In genomic region chr13:50365300-50365682, GRCh38 we compare ENCODE assay signal across 9 cellular contexts.
DNase-seq lines count a peak whose midpoint lies in the region; ATAC-seq and TF ChIP-seq lines count a peak whose summit lies in the region.
"Had no signal": no experiment of that assay in that cellular context is flagged by ENCODE, and none has a peak within 500 bp of the region (broad histone marks: within the 10 kb centered on the region; RNA-seq: fewer than 3 reads in every experiment).

No MANE protein-coding gene starts in this region.

- in situ Hi-C loops in GM23248 (cut with MboI) = no loop called here

- DNase-seq in CD4-positive, alpha-beta T cell = peak in 2 of 10 experiments; percentile 8 to 10
- peak; percentile 16 for DNase-seq in GM23248
- peak; percentile 5 for DNase-seq in activated CD4-positive, alpha-beta T cell treated with anti-CD3 and anti-CD28 coated beads, Interleukin-2, amount 50 U/mL, for 1 hour
- no peak for DNase-seq in left lung
- DNase-seq in NCI-H2081 treated with DMSO at 0.1 percent for 48 hours (lab: John Stamatoyannopoulos, UW) = no peak
- no peak for DNase-seq in foreskin keratinocyte
- DNase-seq in T-helper 9 cell = no peak
- DNase-seq in NCI-H146 treated with DMSO at 0.1 percent for 48 hours (lab: John Stamatoyannopoulos, UW; ENCODE audit: unreplicated experiment) = no peak
- DNase-seq: erythroblast had no signal

- no peak overlapping the region for H3K4me2 ChIP-seq in GM23248 (ENCODE audit: unreplicated experiment)

- H3K27me3 ChIP-seq in CD4-positive, alpha-beta T cell (ENCODE audit: control insufficient read depth, insufficient read depth, low read length) = no peaks in the 10 kb centered on the region
- H3K27me3 ChIP-seq in GM23248 (replicated peaks; ENCODE audit: insufficient read depth) (no peaks in the 10 kb centered on the region), left lung (no peaks in the 10 kb centered on the region), foreskin keratinocyte (peaks cover 56% of the 10 kb centered on the region)

- no peaks in the 10 kb centered on the region for H3K36me3 ChIP-seq in GM23248 (ENCODE audit: low read depth)
- no peaks in the 10 kb centered on the region for H3K36me3 ChIP-seq in left lung

- H3K4me3 Mint-ChIP-seq in CD4-positive, alpha-beta T cell = peak overlapping the region; percentile 77

- 51 to 61% methylated on average over 2 of the region's 2 CpGs for WGBS in GM23248 (ENCODE audit: low coverage in 1 of 2, low lambda C conversion rate in 2 of 2, missing lambda C conversion rate in 2 of 2), 2 experiments

- no peaks in the 10 kb centered on the region for H3K27me3 Mint-ChIP-seq in CD4-positive, alpha-beta T cell

- peak overlapping the region; percentile 89 for H3K27ac Mint-ChIP-seq in CD4-positive, alpha-beta T cell

- H3K4me1 Mint-ChIP-seq in CD4-positive, alpha-beta T cell (ENCODE audit: low read depth) = peaks cover 43% of the 10 kb centered on the region

- no peak for TF ChIP-seq CTCF in CD4-positive, alpha-beta T cell (IDR thresholded peaks at IDR 0.05)
- TF ChIP-seq CTCF in left lung (IDR thresholded peaks at IDR 0.05) = no peak
- no peak for TF ChIP-seq CTCF in foreskin keratinocyte (conservative IDR thresholded peaks at IDR 0.05)

- POLR2A ChIA-PET in CD4-positive, alpha-beta T cell (lab: Charles Lee) = interaction anchor here (0.6 to 3.3 kb wide), 6 partner anchors 129 to 1088 kb away, joined by 3 to 21 read pairs (median 3); partner anchors contain the start of gene TRIM13

- H3F3A ChIP-seq in GM23248 (ENCODE audit: insufficient read depth) = no peaks in the 10 kb centered on the region

- H3K4me3 ChIP-seq in GM23248 = no peak overlapping the region
- H3K4me3 ChIP-seq in left lung = no peak overlapping the region

- no peaks in the 10 kb centered on the region for H3K79me2 ChIP-seq in GM23248 (ENCODE audit: insufficient read depth)

- H3K4me1 ChIP-seq in GM23248 (ENCODE audit: insufficient read depth) (no peaks in the 10 kb centered on the region), left lung (peaks cover 16 to 33% of the 10 kb centered on the region in 2 donors), foreskin keratinocyte (no peaks in the 10 kb centered on the region)

- no peaks in the 10 kb centered on the region for H3K36me3 Mint-ChIP-seq in CD4-positive, alpha-beta T cell (ENCODE audit: low read depth)

- no peaks in the 10 kb centered on the region for H3K9me3 Mint-ChIP-seq in CD4-positive, alpha-beta T cell

- intact Hi-C loops in CD4-positive, alpha-beta T cell (cut with DNase I, micrococcal nuclease) = loop anchor here in 1 of 2 experiments (10.0 kb wide), 1 partner anchor 540 kb away; the partner anchor contains the start of gene RNASEH2B
- intact Hi-C loops in left lung (cut with DNase I) = no loop called here

- H3K9me2 ChIP-seq in GM23248 (ENCODE audit: insufficient read depth) = no peaks in the 10 kb centered on the region

- H3K9ac ChIP-seq in GM23248 = no peak overlapping the region

- peak; percentile 65 for ATAC-seq in CD4-positive, alpha-beta T cell (ENCODE audit: poor library complexity)
- ATAC-seq in left lung (peak; percentile 66), foreskin keratinocyte (no peak)

- peak overlapping the region; percentile 24 for H3K27ac ChIP-seq in CD4-positive, alpha-beta T cell (ENCODE audit: low read depth, low read length)
- no peak overlapping the region for H3K27ac ChIP-seq in GM23248
- peak overlapping the region; percentile 73 for H3K27ac ChIP-seq in left lung
- no peak overlapping the region for H3K27ac ChIP-seq in foreskin keratinocyte

- CTCF ChIA-PET in CD4-positive, alpha-beta T cell (lab: Charles Lee) = interaction anchor here (1.1 kb wide), 1 partner anchor 368 kb away, joined by 3 read pairs; the partner anchor contains the start of gene TRIM13

- H2AFZ ChIP-seq in GM23248 = peak overlapping the region; percentile 5; the same call in 1 of the 2 replicates

- no peaks in the 10 kb centered on the region for H4K20me1 ChIP-seq in GM23248 (ENCODE audit: insufficient read depth)

- H3K9me3 ChIP-seq in CD4-positive, alpha-beta T cell (ENCODE audit: control insufficient read depth, low read length) = no peaks in the 10 kb centered on the region
- H3K9me3 ChIP-seq in GM23248 (ENCODE audit: low read depth) = no peaks in the 10 kb centered on the region
- no peaks in the 10 kb centered on the region for H3K9me3 ChIP-seq in left lung

Comparison
In these comparisons a context has a peak if more than half of its experiments do, and no peak if none do; other contexts are left out.
1. DNase-seq: peak in GM23248 (single experiment) and activated CD4-positive, alpha-beta T cell treated with anti-CD3 and anti-CD28 coated beads, Interleukin-2, amount 50 U/mL, for 1 hour (single experiment); none in left lung (0 of 2), NCI-H2081 treated with DMSO at 0.1 percent for 48 hours (single experiment), foreskin keratinocyte (0 of 2), T-helper 9 cell (single experiment) and NCI-H146 treated with DMSO at 0.1 percent for 48 hours (single experiment).
2. H3K27ac ChIP-seq: peak in CD4-positive, alpha-beta T cell (single experiment) and left lung (2 of 2); none in GM23248 (single experiment) and foreskin keratinocyte (single experiment).